ENCODE assay signal across 31 cellular contexts in the genomic region with DNA sequence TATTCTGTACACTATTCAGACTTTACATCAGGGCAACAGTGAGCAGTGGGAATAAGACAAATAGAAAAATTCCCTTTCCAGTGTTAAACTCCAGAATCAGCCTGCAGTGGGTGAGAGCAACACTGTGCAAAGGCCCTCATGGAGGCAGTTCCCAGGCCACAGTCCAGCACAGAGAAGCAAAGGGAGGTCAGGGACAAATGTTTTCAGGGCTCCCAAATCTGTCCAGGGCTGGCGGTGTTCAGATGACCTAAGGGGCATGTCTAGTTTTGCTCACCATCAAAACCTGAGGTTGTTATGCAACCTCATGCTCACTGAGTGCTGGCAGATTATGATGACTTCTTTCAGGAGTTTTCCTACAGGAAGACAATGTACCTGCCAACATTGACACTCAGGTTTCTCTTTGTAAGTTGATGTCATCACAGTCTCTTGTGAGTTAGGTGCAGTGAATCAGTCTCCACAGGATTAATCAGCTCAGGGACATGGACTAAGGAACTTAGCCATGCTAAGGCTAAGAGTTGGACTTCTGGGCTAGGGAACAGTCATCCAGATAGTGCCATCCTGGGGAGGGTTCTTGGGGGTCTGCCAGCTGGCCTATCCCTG. TPM values are rescaled to one million over a fixed set of nuclear protein-coding genes. Genes with fewer than 3 reads are reported as not detected.
DNase-seq lines count a peak whose midpoint lies in the region; FAIRE-seq and TF ChIP-seq lines count a peak whose summit lies in the region.
"Had no signal": no experiment of that assay in that cellular context is flagged by ENCODE, and none has a peak within 500 bp of the region (broad histone marks: within the 10 kb centered on the region; RNA-seq: fewer than 3 reads in every experiment).

No MANE protein-coding gene starts in this region.

- FAIRE-seq in keratinocyte (lab: Jason Lieb, UNC) = peak; percentile 97
- FAIRE-seq: GM12892, GM18507, HTR-8/SVneo, K562, RCC 7860 had no signal

- H3K4me2 ChIP-seq in keratinocyte (ENCODE audit: control insufficient read depth, extremely low read depth, insufficient read depth, low read depth, low read length) = peak overlapping the region; percentile 23
- H3K4me2 ChIP-seq: GM23338 had no signal

- no peak overlapping the region for H3K9ac ChIP-seq in keratinocyte (ENCODE audit: control insufficient read depth, extremely low read depth, insufficient read depth, low read length)

- no peak overlapping the region for H3K27ac Mint-ChIP-seq in MCF 10A (ENCODE audit: low read depth, unreplicated experiment)
- H3K27ac Mint-ChIP-seq in activated CD4-positive, alpha-beta T cell treated with anti-CD3 and anti-CD28 coated beads, Interleukin-2, amount 10 ng/mL, durations not matched to agents 24 days and 14 days = no peak overlapping the region
- H3K27ac Mint-ChIP-seq: GM23338, H9 had no signal

- no peaks in the 10 kb centered on the region for H3K9me3 Mint-ChIP-seq in MCF 10A (ENCODE audit: unreplicated experiment)
- H3K9me3 Mint-ChIP-seq in activated CD4-positive, alpha-beta T cell treated with anti-CD3 and anti-CD28 coated beads, Interleukin-2, amount 10 ng/mL, durations not matched to agents 24 days and 14 days = no peaks in the 10 kb centered on the region
- H3K9me3 Mint-ChIP-seq: GM23338 had no signal

- H3K27ac ChIP-seq in breast epithelium (no peak overlapping the region), epithelial cell of prostate (peak overlapping the region; percentile 81), keratinocyte (ENCODE audit: control insufficient read depth, insufficient read depth, low read length) (peak overlapping the region; percentile 51)
- H3K27ac ChIP-seq: 22Rv1, SJSA1 had no signal

- TF ChIP-seq CTCF in MCF 10A (IDR thresholded peaks at IDR 0.05; ENCODE audit: unreplicated experiment) (no peak), breast epithelium (IDR thresholded peaks at IDR 0.05) (no peak), keratinocyte (optimal IDR thresholded peaks at IDR 0.05 in 1 of 3, IDR thresholded peaks at IDR 0.05 in 1 of 3, conservative IDR thresholded peaks at IDR 0.05 in 1 of 3; ENCODE audit: extremely low read depth in 1 of 3, insufficient read depth in 2 of 3, low read length in 3 of 3) (no peak)

- H3K79me2 ChIP-seq in keratinocyte (ENCODE audit: control insufficient read depth, insufficient read depth, low read length) = no peaks in the 10 kb centered on the region

- TF ChIP-seq POLR2A in breast epithelium (IDR thresholded peaks at IDR 0.05) = no peak

- no peaks in the 10 kb centered on the region for H3K36me3 ChIP-seq in breast epithelium
- no peaks in the 10 kb centered on the region for H3K36me3 ChIP-seq in keratinocyte (ENCODE audit: control insufficient read depth in 2 of 2, extremely low read depth in 1 of 2, insufficient read depth in 2 of 2, low read length in 2 of 2)
- H3K36me3 ChIP-seq: MG63, SJSA1 had no signal

- H3K27me3 ChIP-seq in breast epithelium (peaks cover 0 to 17% of the 10 kb centered on the region in 2 donors), keratinocyte (ENCODE audit: control insufficient read depth, extremely low read depth, insufficient read depth, low read length) (no peaks in the 10 kb centered on the region)
- H3K27me3 ChIP-seq: MG63 had no signal

- CTCF ChIA-PET in MCF 10A (lab: Yijun Ruan, JAX) = interaction anchor here (0.7 to 1.1 kb wide), 2 partner anchors 13 to 15 kb away, joined by 3 to 5 read pairs; no protein-coding TSS in a partner anchor

- H3K27me3 Mint-ChIP-seq in MCF 10A (ENCODE audit: insufficient read depth, unreplicated experiment) = no peaks in the 10 kb centered on the region
- H3K27me3 Mint-ChIP-seq in activated CD4-positive, alpha-beta T cell treated with anti-CD3 and anti-CD28 coated beads, Interleukin-2, amount 10 ng/mL, durations not matched to agents 24 days and 14 days = peaks cover 20% of the 10 kb centered on the region

- no peaks in the 10 kb centered on the region for H3K4me1 ChIP-seq in breast epithelium
- H3K4me1 ChIP-seq in keratinocyte (ENCODE audit: control insufficient read depth, extremely low read depth, insufficient read depth, low read length) = peaks cover 47% of the 10 kb centered on the region
- H3K4me1 ChIP-seq: SJSA1 had no signal

- H2AFZ ChIP-seq in keratinocyte (ENCODE audit: control insufficient read depth, low read length) = no peak overlapping the region
- H2AFZ ChIP-seq: GM23338 had no signal

- intact Hi-C loops in MCF 10A (cut with micrococcal nuclease) = no loop called here
- intact Hi-C loops in breast epithelium (cut with DNase I; ENCODE audit: low total_unique reads) = loop anchor here (2.0 kb wide), 1 partner anchor 36 kb away; no protein-coding TSS in a partner anchor
- intact Hi-C loops in activated CD4-positive, alpha-beta T cell treated with anti-CD3 and anti-CD28 coated beads, Interleukin-2, amount 10 ng/mL, durations not matched to agents 24 days and 14 days (cut with micrococcal nuclease) = no loop called here
- intact Hi-C loops in posterior vena cava (cut with DNase I) = no loop called here

- no peak overlapping the region for H3K4me3 ChIP-seq in breast epithelium
- H3K4me3 ChIP-seq in keratinocyte (ENCODE audit: control insufficient read depth in 2 of 3, extremely low read depth in 1 of 3, insufficient read depth in 2 of 3, low read depth in 1 of 3, low read length in 3 of 3) = no peak overlapping the region
- H3K4me3 ChIP-seq: GM23338, K562, MG63, SJSA1 had no signal

- H3K4me1 Mint-ChIP-seq in MCF 10A (ENCODE audit: insufficient read depth, unreplicated experiment) = peaks cover 30% of the 10 kb centered on the region
- no peaks in the 10 kb centered on the region for H3K4me1 Mint-ChIP-seq in activated CD4-positive, alpha-beta T cell treated with anti-CD3 and anti-CD28 coated beads, Interleukin-2, amount 10 ng/mL, durations not matched to agents 24 days and 14 days
- H3K4me1 Mint-ChIP-seq: GM23338, H9 had no signal

- dilution Hi-C loops in keratinocyte (cut with MboI; ENCODE audit: extremely low pct_ligation_motif_present, low sequenced_read_pairs) = no loop called here

- POLR2A ChIA-PET in MCF 10A (lab: Yijun Ruan, JAX) = interaction anchor here (0.9 to 1.0 kb wide), 2 partner anchors 10 to 27 kb away, joined by 3 to 6 read pairs; no protein-coding TSS in a partner anchor

- H3K36me3 Mint-ChIP-seq in MCF 10A (ENCODE audit: insufficient read depth, unreplicated experiment) = no peaks in the 10 kb centered on the region
- no peaks in the 10 kb centered on the region for H3K36me3 Mint-ChIP-seq in activated CD4-positive, alpha-beta T cell treated with anti-CD3 and anti-CD28 coated beads, Interleukin-2, amount 10 ng/mL, durations not matched to agents 24 days and 14 days (ENCODE audit: low read depth)

- no peaks in the 10 kb centered on the region for H4K20me1 ChIP-seq in keratinocyte (ENCODE audit: control insufficient read depth, extremely low read depth, insufficient read depth, low read length)

- no peaks in the 10 kb centered on the region for H3K9me3 ChIP-seq in breast epithelium
- no peaks in the 10 kb centered on the region for H3K9me3 ChIP-seq in keratinocyte (ENCODE audit: control insufficient read depth, low read depth, low read length)
- H3K9me3 ChIP-seq: MG63, SJSA1 had no signal

- H3K4me3 Mint-ChIP-seq in MCF 10A (ENCODE audit: unreplicated experiment) = no peak overlapping the region
- no peak overlapping the region for H3K4me3 Mint-ChIP-seq in activated CD4-positive, alpha-beta T cell treated with anti-CD3 and anti-CD28 coated beads, Interleukin-2, amount 10 ng/mL, durations not matched to agents 24 days and 14 days
- H3K4me3 Mint-ChIP-seq: GM23338, H9 had no signal

- DNase-seq in MCF 10A (ENCODE audit: unreplicated experiment) (peak; percentile 94), breast epithelium (ENCODE audit: low spot score in 2 of 2) (no peak), epithelial cell of prostate (ENCODE audit: low read depth, low spot score) (peak; percentile 87), keratinocyte (ENCODE audit: low read depth, low spot score) (peak; percentile 77), OCI-M1 (lab: John Stamatoyannopoulos, UW) (no peak), posterior vena cava (ENCODE audit: low spot score) (no peak)
- no peak for DNase-seq in activated CD4-positive, alpha-beta T cell treated with anti-CD3 and anti-CD28 coated beads, Interleukin-2, amount 10 ng/mL, durations not matched to agents 24 days and 14 days
- DNase-seq: ACHN, Calu3, DMS79 treated with DMSO at 0.1 percent for 48 hours, H9, Kasumi-1, MG63, NCI-H1048, NCI-H1417, NCI-H1694, NCI-H2029 treated with DMSO at 0.1 percent for 48 hours, NCI-H2227 treated with DMSO at 0.1 percent for 48 hours, NCI-H526 treated with DMSO at 0.1 percent for 48 hours had no signal

- peaks cover 2% of the 10 kb centered on the region for H3K9me1 ChIP-seq in keratinocyte (ENCODE audit: control insufficient read depth, extremely low read depth, insufficient read depth, low read length)

- no TSS peak for BruUV-seq in MCF 10A (replicated peaks; lab: Mats Ljungman, UMichigan)

RNA-seq across cellular contexts. Expression of a gene that starts 3.6 kb away (rescaled TPM):
- not detected in 2 replicates for total RNA-seq in MCF 10A (2022)
- not detected for total RNA-seq in breast epithelium
- polyA plus RNA-seq in keratinocyte = not detected in 3 replicates
- not detected for polyA plus RNA-seq in keratinocyte (2011; ENCODE audit: low read depth)
- not detected in 2 replicates for polyA plus RNA-seq in keratinocyte (2011; cell fraction: cytosol; rRNA removed)
- not detected in 2 replicates for polyA plus RNA-seq in keratinocyte (2011; cell fraction: nucleus; rRNA removed)
- polyA plus RNA-seq in keratinocyte (2012; ENCODE audit: low replicate concordance) = 1.0 TPM in 1 of 2 replicates, not detected in the other
- polyA minus RNA-seq in keratinocyte = not detected in 3 replicates
- polyA minus RNA-seq in keratinocyte (2011; cell fraction: cytosol; rRNA and poly(A)+ RNA removed) = not detected
- not detected in 2 replicates for polyA minus RNA-seq in keratinocyte (2011; cell fraction: nucleus; rRNA and poly(A)+ RNA removed)
- not detected in 2 replicates for total RNA-seq in activated CD4-positive, alpha-beta T cell treated with anti-CD3 and anti-CD28 coated beads, Interleukin-2, amount 10 ng/mL, durations not matched to agents 24 days and 14 days
- not detected for total RNA-seq in posterior vena cava
- total RNA-seq: Calu3, GM23338, H9, K562, NCI-H460, OCI-LY7, Right ventricle myocardium inferior, SJSA1 had no signal
- polyA plus RNA-seq: BJ, GM23338, K562 had no signal

RNA-seq across cellular contexts. Expression of a gene that starts 7.3 kb away (rescaled TPM):
- not detected in 2 replicates for total RNA-seq in MCF 10A (2022)
- total RNA-seq in breast epithelium = not detected
- 6.4 to 11.4 TPM (median 9.0 TPM) in 3 replicates for polyA plus RNA-seq in keratinocyte
- polyA plus RNA-seq in keratinocyte (2011; ENCODE audit: low read depth) = 218 TPM
- polyA plus RNA-seq in keratinocyte (2011; cell fraction: cytosol; rRNA removed) = 8.1 and 10.9 TPM in 2 replicates
- polyA plus RNA-seq in keratinocyte (2011; cell fraction: nucleus; rRNA removed) = 7.9 and 11.6 TPM in 2 replicates
- 23.0 and 2,288 TPM in 2 replicates for polyA plus RNA-seq in keratinocyte (2012; ENCODE audit: low replicate concordance)
- polyA minus RNA-seq in keratinocyte = 0.89 to 2.3 TPM (median 1.4 TPM) in 3 replicates
- 16.9 TPM for polyA minus RNA-seq in keratinocyte (2011; cell fraction: cytosol; rRNA and poly(A)+ RNA removed)
- polyA minus RNA-seq in keratinocyte (2011; cell fraction: nucleus; rRNA and poly(A)+ RNA removed) = 2.3 and 10.0 TPM in 2 replicates
- total RNA-seq in activated CD4-positive, alpha-beta T cell treated with anti-CD3 and anti-CD28 coated beads, Interleukin-2, amount 10 ng/mL, durations not matched to agents 24 days and 14 days = not detected in 2 replicates
- not detected for total RNA-seq in posterior vena cava
- total RNA-seq: Calu3, GM23338, H9, K562, NCI-H460, OCI-LY7, Right ventricle myocardium inferior, SJSA1 had no signal
- polyA plus RNA-seq: BJ, GM23338, K562 had no signal

RNA-seq across cellular contexts. Expression of a gene that starts 59.6 kb away (rescaled TPM):
- not detected in 2 replicates for total RNA-seq in MCF 10A (2022)
- not detected for total RNA-seq in breast epithelium
- polyA plus RNA-seq in keratinocyte = 0.48 to 2.8 TPM (median 2.2 TPM) in 3 replicates
- 112 TPM for polyA plus RNA-seq in keratinocyte (2011; ENCODE audit: low read depth)
- 1.3 and 3.0 TPM in 2 replicates for polyA plus RNA-seq in keratinocyte (2011; cell fraction: cytosol; rRNA removed)
- 0.85 and 3.4 TPM in 2 replicates for polyA plus RNA-seq in keratinocyte (2011; cell fraction: nucleus; rRNA removed)
- polyA plus RNA-seq in keratinocyte (2012; ENCODE audit: low replicate concordance) = 3.4 and 818 TPM in 2 replicates
- polyA minus RNA-seq in keratinocyte = 0.42 to 0.62 TPM in 2 of 3 replicates, not detected in the other
- polyA minus RNA-seq in keratinocyte (2011; cell fraction: cytosol; rRNA and poly(A)+ RNA removed) = not detected
- polyA minus RNA-seq in keratinocyte (2011; cell fraction: nucleus; rRNA and poly(A)+ RNA removed) = 1.2 and 5.8 TPM in 2 replicates
- total RNA-seq in activated CD4-positive, alpha-beta T cell treated with anti-CD3 and anti-CD28 coated beads, Interleukin-2, amount 10 ng/mL, durations not matched to agents 24 days and 14 days = not detected in 2 replicates
- total RNA-seq in posterior vena cava = not detected
- total RNA-seq: Calu3, GM23338, H9, K562, NCI-H460, OCI-LY7, Right ventricle myocardium inferior, SJSA1 had no signal
- polyA plus RNA-seq: BJ, GM23338, K562 had no signal

Comparison
In these comparisons a context has a peak if more than half of its experiments do, and no peak if none do; other contexts are left out.
1. DNase-seq: peak in MCF 10A (single experiment), epithelial cell of prostate (single experiment) and keratinocyte (single experiment); none in breast epithelium (0 of 2), OCI-M1 (single experiment), activated CD4-positive, alpha-beta T cell treated with anti-CD3 and anti-CD28 coated beads, Interleukin-2, amount 10 ng/mL, durations not matched to agents 24 days and 14 days (single experiment) and posterior vena cava (single experiment).
2. H3K27ac ChIP-seq: peak in epithelial cell of prostate (single experiment) and keratinocyte (single experiment); none in breast epithelium (0 of 2).